In genomic region chr17:82873521-82873920, GRCh38 we compare ENCODE assay signal across 34 cellular contexts. TPM values are rescaled to one million over a fixed set of nuclear protein-coding genes. Genes with fewer than 3 reads are reported as not detected.
DNase-seq lines count a peak whose midpoint lies in the region; ATAC-seq, FAIRE-seq and TF ChIP-seq lines count a peak whose summit lies in the region.
"Had no signal": no experiment of that assay in that cellular context is flagged by ENCODE, and none has a peak within 500 bp of the region (broad histone marks: within the 10 kb centered on the region; RNA-seq: fewer than 3 reads in every experiment).

No MANE protein-coding gene starts in this region.

- H2BK20ac ChIP-seq in H1 (ENCODE audit: low read length): no peak overlapping the region

- POLR2A ChIA-PET in H1 (lab: Charles Lee; ENCODE audit: partially characterized antibody): interaction anchor here (1.2 kb wide), 1 partner anchor 8 kb away, joined by 3 read pairs; no protein-coding TSS in a partner anchor

- H3K4me1 Mint-ChIP-seq in CD14-positive monocyte (peaks cover 50% of the 10 kb centered on the region), IgD-negative memory B cell (peaks cover 26 to 32% (median 27%) of the 10 kb centered on the region in 3 donors), nephron progenitor cell (peaks cover 52% of the 10 kb centered on the region)

- no peaks in the 10 kb centered on the region for H3K9me3 ChIP-seq in H1 (ENCODE audit: insufficient read depth in 2 of 2, low read depth in 1 of 2, low read length in 1 of 2)
- H3K9me3 ChIP-seq: body of pancreas, esophagus muscularis mucosa, heart right ventricle, pancreas, testis, vagina had no signal

- no peak overlapping the region for H3K4ac ChIP-seq in H1 (replicated peaks; ENCODE audit: insufficient read length, low read depth, low read length)

- no peaks in the 10 kb centered on the region for H3K27me3 ChIP-seq in H1 (replicated peaks in 1 of 4; ENCODE audit: control insufficient read depth in 3 of 4, extremely low read depth in 1 of 4, insufficient read depth in 3 of 4, low read length in 3 of 4)
- H3K27me3 ChIP-seq: body of pancreas, esophagus muscularis mucosa, heart right ventricle, pancreas, testis, vagina had no signal

- H3K14ac ChIP-seq in H1 (ENCODE audit: insufficient read length): no peak overlapping the region

- no peak for TF ChIP-seq EP300 in H1 (IDR thresholded peaks at IDR 0.05; ENCODE audit: borderline replicate concordance in 1 of 2, low read depth in 2 of 2, low read length in 2 of 2)

- no peak overlapping the region for H4K5ac ChIP-seq in H1 (ENCODE audit: insufficient read length, low read depth, low read length)

- no peak overlapping the region for H3K23ac ChIP-seq in H1 (ENCODE audit: insufficient read length)

- H3K4me2 ChIP-seq in H1 (ENCODE audit: insufficient read depth in 1 of 2, low read depth in 2 of 2, low read length in 2 of 2): no peak overlapping the region

- H4K20me1 ChIP-seq in H1 (replicated peaks in 1 of 2; ENCODE audit: control insufficient read depth in 1 of 2, insufficient read depth in 2 of 2, low read length in 2 of 2): peaks cover 4 to 13% of the 10 kb centered on the region in 2 experiments

- no peak overlapping the region for H2AK5ac ChIP-seq in H1 (ENCODE audit: low read depth, low read length)

- H3K27ac Mint-ChIP-seq in CD14-positive monocyte: peak overlapping the region in 1 of 7 donors; percentile 41
- H3K27ac Mint-ChIP-seq in IgD-negative memory B cell: peak overlapping the region in 2 of 3 donors; percentile 83 to 96
- H3K27ac Mint-ChIP-seq in nephron progenitor cell: peak overlapping the region; percentile 90
- H3K27ac Mint-ChIP-seq: activated CD8-positive, alpha-beta T cell treated with anti-CD3 and anti-CD28 coated beads for 36 hours; activated naive CD4-positive, alpha-beta T cell treated with anti-CD3 and anti-CD28 coated beads, Interleukin-2, amount 10 ng/mL, durations not matched to agents 7 days and 5 days; HFFc6 had no signal

- WGBS in H1 (ENCODE audit: extremely low coverage in 1 of 2, insufficient coverage in 1 of 2, insufficient read length in 1 of 2, insufficient replicate concordance in 2 of 2, low coverage in 1 of 2, low lambda C conversion rate in 2 of 2, missing lambda C conversion rate in 1 of 2), 2 experiments: 90% methylated on average over 19 of the region's 19 CpGs; no CpG with 5 or more reads in 1 of the 2 experiments

- H3K4me3 Mint-ChIP-seq in CD14-positive monocyte (no peak overlapping the region), IgD-negative memory B cell (peak overlapping the region in 1 of 4 donors; percentile 52), nephron progenitor cell (no peak overlapping the region)
- H3K4me3 Mint-ChIP-seq: activated CD8-positive, alpha-beta T cell treated with anti-CD3 and anti-CD28 coated beads for 36 hours; activated naive CD4-positive, alpha-beta T cell treated with anti-CD3 and anti-CD28 coated beads, Interleukin-2, amount 10 ng/mL, durations not matched to agents 7 days and 5 days; HFFc6; neural crest cell had no signal

- H2BK15ac ChIP-seq in H1 (ENCODE audit: low read length): no peak overlapping the region

- H3K79me1 ChIP-seq in H1 (ENCODE audit: low read depth, low read length): peaks cover 11% of the 10 kb centered on the region

- peaks cover 0 to 2% (median 0%) of the 10 kb centered on the region in 3 donors for H3K27me3 Mint-ChIP-seq in CD14-positive monocyte (ENCODE audit: low read depth in 3 of 3)
- peaks cover 7% of the 10 kb centered on the region for H3K27me3 Mint-ChIP-seq in IgD-negative memory B cell
- no peaks in the 10 kb centered on the region for H3K27me3 Mint-ChIP-seq in nephron progenitor cell (ENCODE audit: low read depth, poor library complexity)
- H3K27me3 Mint-ChIP-seq: activated CD8-positive, alpha-beta T cell treated with anti-CD3 and anti-CD28 coated beads for 36 hours; activated naive CD4-positive, alpha-beta T cell treated with anti-CD3 and anti-CD28 coated beads, Interleukin-2, amount 10 ng/mL, durations not matched to agents 7 days and 5 days had no signal

- H3K27ac ChIP-seq in H1 (ENCODE audit: low read depth, low read length): no peak overlapping the region
- H3K27ac ChIP-seq: body of pancreas, esophagus muscularis mucosa, pancreas, testis, vagina had no signal

- intact Hi-C loops in CD14-positive monocyte (cut with micrococcal nuclease): no loop called here

- H3K4me1 ChIP-seq in H1 (replicated peaks in 1 of 4; ENCODE audit: control insufficient read depth in 3 of 4, insufficient read depth in 4 of 4, low read length in 3 of 4): peaks cover 0 to 8% (median 2%) of the 10 kb centered on the region in 4 experiments; a peak in 5 of 7 replicates

- CTCF ChIA-PET in H1 (lab: Charles Lee; ENCODE audit: partially characterized antibody): interaction anchor here (0.7 to 3.0 kb wide), 4 partner anchors 10 to 92 kb away, joined by 3 to 10 read pairs (median 4); no protein-coding TSS in a partner anchor

- H3K36me3 Mint-ChIP-seq in CD14-positive monocyte (peaks cover 32 to 40% of the 10 kb centered on the region in 2 donors), IgD-negative memory B cell (peaks cover 3% of the 10 kb centered on the region), nephron progenitor cell (ENCODE audit: low read depth) (peaks cover 24% of the 10 kb centered on the region)

- no peaks in the 10 kb centered on the region for H3K23me2 ChIP-seq in H1 (ENCODE audit: low read depth, low read length)

- no peak for FAIRE-seq in H1 (lab: Jason Lieb, UNC)
- FAIRE-seq: K562, pancreas, small intestine had no signal

- no peak overlapping the region for H3K56ac ChIP-seq in H1 (replicated peaks; ENCODE audit: insufficient read length, low read depth, low read length)

- TF ChIP-seq CTCF in CD14-positive monocyte (IDR thresholded peaks at IDR 0.05) (no peak), H1 (IDR thresholded peaks at IDR 0.05; ENCODE audit: control extremely low read depth in 1 of 3, insufficient read depth in 1 of 3, low read depth in 1 of 3, low read length in 3 of 3) (no peak), nephron progenitor cell (IDR thresholded peaks at IDR 0.05) (no peak)

- H2BK5ac ChIP-seq in H1 (ENCODE audit: low read depth, low read length): peak overlapping the region; percentile 6; the same call in 1 of the 2 replicates

- peak; percentile 32 for DNase-seq in CD14-positive monocyte (ENCODE audit: low spot score)
- DNase-seq in H1 (ENCODE audit: low read depth in 1 of 2, low spot score in 2 of 2): no peak
- DNase-seq in nephron progenitor cell: no peak
- DNase-seq in OCI-M1 (lab: John Stamatoyannopoulos, UW): no peak
- DNase-seq in NCI-H146 (lab: John Stamatoyannopoulos, UW): no peak
- DNase-seq: activated CD8-positive, alpha-beta memory T cell treated with anti-CD3 and anti-CD28 coated beads, Interleukin-2, amount 50 U/mL, for 48 hours; activated CD8-positive, alpha-beta T cell treated with anti-CD3 and anti-CD28 coated beads for 36 hours; activated naive CD4-positive, alpha-beta T cell treated with anti-CD3 and anti-CD28 coated beads, Interleukin-2, amount 10 ng/mL, durations not matched to agents 7 days and 5 days; body of pancreas; DMS79; foreskin melanocyte; GDM1; heart right ventricle; HFFc6; NCI-H2029; NCI-H524 treated with DMSO at 0.1 percent for 48 hours; NK-92 treated with Interleukin-12 subunit alpha and Interleukin-12 subunit beta, amount 100 ng/mL, for 24 hours; retina; SHP77 treated with DMSO at 0.1 percent for 48 hours; small intestine; stimulated activated naive CD4-positive, alpha-beta T cell treated with Interleukin-2 at 50 U/mL for 16 hours; testis had no signal

- no peak overlapping the region for H2BK12ac ChIP-seq in H1 (ENCODE audit: low read depth, low read length)

- no peak for TF ChIP-seq RAD21 in H1 (IDR thresholded peaks at IDR 0.05 in 1 of 2, conservative IDR thresholded peaks at IDR 0.05 in 1 of 2; ENCODE audit: low read depth in 2 of 2, low read length in 2 of 2)

- peaks cover 3 to 17% (median 13%) of the 10 kb centered on the region in 4 experiments; a peak in 5 of 8 replicates for H3K36me3 ChIP-seq in H1 (ENCODE audit: control insufficient read depth in 2 of 4, insufficient read depth in 4 of 4, low read length in 3 of 4)
- H3K36me3 ChIP-seq: pancreas had no signal

- H4K91ac ChIP-seq in H1 (replicated peaks; ENCODE audit: insufficient read length, low read length): no peak overlapping the region

- ATAC-seq in HG03045 (IDR thresholded peaks at IDR 0.05; ENCODE audit: unreplicated experiment): no peak
- ATAC-seq: activated CD8-positive, alpha-beta T cell treated with anti-CD3 and anti-CD28 coated beads for 36 hours; body of pancreas; heart right ventricle; K562; Panc1; pancreas had no signal

- no peak overlapping the region for H2BK120ac ChIP-seq in H1 (replicated peaks; ENCODE audit: low read depth, low read length)

- no peak overlapping the region for H3K18ac ChIP-seq in H1 (ENCODE audit: extremely low read depth, low read length)

- H3K9me3 Mint-ChIP-seq in CD14-positive monocyte (no peaks in the 10 kb centered on the region), IgD-negative memory B cell (no peaks in the 10 kb centered on the region), nephron progenitor cell (no peaks in the 10 kb centered on the region)
- H3K9me3 Mint-ChIP-seq: activated CD8-positive, alpha-beta T cell treated with anti-CD3 and anti-CD28 coated beads for 36 hours; activated naive CD4-positive, alpha-beta T cell treated with anti-CD3 and anti-CD28 coated beads, Interleukin-2, amount 10 ng/mL, durations not matched to agents 7 days and 5 days; HFFc6; neural crest cell had no signal

- H2AFZ ChIP-seq in H1 (ENCODE audit: low read length): no peak overlapping the region

- no peak overlapping the region for H4K8ac ChIP-seq in H1 (ENCODE audit: extremely low read depth, insufficient read depth, low read length)

- H3K4me3 ChIP-seq in H1 (ENCODE audit: extremely low read depth in 1 of 4, insufficient read depth in 2 of 4, low read depth in 3 of 4, low read length in 4 of 4): no peak overlapping the region
- H3K4me3 ChIP-seq: body of pancreas, esophagus muscularis mucosa, heart right ventricle, K562, lung, pancreas, testis, vagina had no signal

- TF ChIP-seq POLR2A in H1 (IDR thresholded peaks at IDR 0.05; ENCODE audit: control extremely low read depth in 1 of 2, low read depth in 2 of 2, low read length in 2 of 2): no peak

- peaks cover 0 to 3% of the 10 kb centered on the region in 2 experiments; a peak in 2 of 4 replicates for H3K79me2 ChIP-seq in H1 (ENCODE audit: control insufficient read depth in 1 of 2, insufficient read depth in 2 of 2, low read length in 2 of 2)

- H3K9ac ChIP-seq in H1 (replicated peaks in 1 of 4; ENCODE audit: extremely low read depth in 1 of 4, low read depth in 3 of 4, low read length in 3 of 4): no peak overlapping the region

RNA-seq across cellular contexts. Expression of gene ZNF750, which starts 33.7 kb away (rescaled TPM):
- polyA plus RNA-seq in CD14-positive monocyte: not detected
- polyA plus RNA-seq in IgD-negative memory B cell: not detected
- total RNA-seq in H1 (2021; fragmentation: NEBNext Ultra II Directional; extraction: Animal tissue kit (Norgen Biotek cat#: 25700)): not detected in 2 replicates
- 0.02 TPM in 1 of 2 replicates, not detected in the other for polyA plus RNA-seq in H1 (2011; rRNA removed)
- not detected for polyA plus RNA-seq in H1 (2011; cell fraction: cytosol; rRNA removed)
- not detected for polyA plus RNA-seq in H1 (2011; cell fraction: nucleus; rRNA removed)
- 0.12 to 0.14 TPM in 2 of 4 replicates, not detected in the others for polyA plus RNA-seq in H1 (2012, experiment 1 of 2)
- 0.04 TPM for polyA plus RNA-seq in H1 (2012, experiment 2 of 2)
- polyA plus RNA-seq in H1 (2013, experiment 1 of 2): 0.02 TPM
- 0.02 TPM for polyA plus RNA-seq in H1 (2013, experiment 2 of 2)
- not detected in 2 replicates for polyA minus RNA-seq in H1 (2011; rRNA and poly(A)+ RNA removed)
- polyA minus RNA-seq in H1 (2011; cell fraction: cytosol; rRNA and poly(A)+ RNA removed): not detected
- not detected for polyA minus RNA-seq in H1 (2011; cell fraction: nucleus; rRNA and poly(A)+ RNA removed)
- total RNA-seq: activated CD8-positive, alpha-beta T cell treated with anti-CD3 and anti-CD28 coated beads for 36 hours; body of pancreas; cerebellum; esophagus muscularis mucosa; HFFc6; K562; neural crest cell; pancreas; T-helper 2 cell treated with Interferon-gamma antibody and Interleukin-4, amounts not matched to agents 100 ng/mL and 5 ng/mL, for 36 hours had no signal
- polyA plus RNA-seq: BJ, K562 had no signal
